33 cellular contexts compared by ENCODE assay signal in the genomic region with DNA sequence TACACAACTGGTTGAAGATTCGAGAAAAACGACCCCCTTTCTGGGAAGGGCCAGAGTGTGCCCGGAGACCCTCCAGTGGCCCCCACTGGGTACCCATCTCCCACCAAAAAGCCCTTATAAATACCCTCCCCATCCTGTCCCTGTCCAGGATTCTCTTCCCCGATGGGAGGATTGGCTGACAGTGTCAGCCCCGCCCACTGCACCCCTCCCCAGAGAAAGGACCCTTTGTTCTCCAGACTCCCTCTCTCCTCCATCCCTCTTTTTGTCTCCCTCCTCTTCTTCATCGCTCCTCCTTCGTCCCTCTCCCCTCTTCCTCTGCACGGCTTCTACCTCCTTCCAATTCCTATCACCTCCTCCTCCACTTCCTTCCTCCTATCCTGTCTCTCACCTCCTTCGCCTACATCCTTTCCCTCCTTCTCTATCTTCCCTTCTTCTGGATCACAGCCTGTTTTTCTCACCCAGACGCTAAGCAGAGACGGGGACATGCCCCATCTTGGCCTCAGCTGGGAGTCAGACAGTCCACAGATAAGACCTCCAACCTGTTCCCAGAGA.
"Had no signal": no experiment of that assay in that cellular context is flagged by ENCODE, and none has a peak within 500 bp of the region (broad histone marks: within the 10 kb centered on the region; RNA-seq: fewer than 3 reads in every experiment).

No MANE protein-coding gene starts in this region.

- FAIRE-seq: RCC 7860 had no signal

- H3K9me3 Mint-ChIP-seq: activated CD4-positive, alpha-beta T cell treated with anti-CD3 and anti-CD28 coated beads, Interleukin-2, amount 10 ng/mL, durations not matched to agents 24 days and 14 days; activated naive CD4-positive, alpha-beta T cell treated with anti-CD3 and anti-CD28 coated beads for 36 hours; activated naive CD8-positive, alpha-beta T cell treated with anti-CD3 and anti-CD28 coated beads for 36 hours; activated T-cell treated with anti-CD3 and anti-CD28 coated beads, Interleukin-2, amount 50 U/mL, for 4 hours; activated T-helper 1 cell treated with anti-CD3 and anti-CD28 coated beads, Interleukin-12 subunit alpha, Interleukin-12 subunit beta, Interleukin-2, Interleukin-4 antibody, amounts not matched to agents 30 ng/mL and 10 ng/mL and 1 ng/mL, durations not matched to agents 14 hours and 24 hours and 36 hours; central memory CD8-positive, alpha-beta T cell had no signal

- H3K27me3 Mint-ChIP-seq: activated CD4-positive, alpha-beta T cell treated with anti-CD3 and anti-CD28 coated beads, Interleukin-2, amount 10 ng/mL, durations not matched to agents 24 days and 14 days; activated naive CD8-positive, alpha-beta T cell treated with anti-CD3 and anti-CD28 coated beads for 36 hours; central memory CD8-positive, alpha-beta T cell had no signal

- H3K27ac ChIP-seq: brain microvascular endothelial cell, RWPE1, VCaP had no signal

- DNase-seq: activated CD4-positive, alpha-beta T cell treated with anti-CD3 and anti-CD28 coated beads for 1 hour; activated CD4-positive, alpha-beta T cell treated with anti-CD3 and anti-CD28 coated beads, Interleukin-2, amount 10 ng/mL, durations not matched to agents 24 days and 14 days; activated CD4-positive, alpha-beta T cell treated with anti-CD3 and anti-CD28 coated beads, Interleukin-2, amount 50 U/mL, for 48 hours; activated CD4-positive, CD25-positive, alpha-beta regulatory T cell; activated CD8-positive, alpha-beta memory T cell treated with anti-CD3 and anti-CD28 coated beads, Interleukin-2, amount 50 U/mL, for 4 hours; activated gamma-delta T cell treated with Interleukin-2 at 50 U/mL for 16 hours; activated naive CD4-positive, alpha-beta T cell treated with anti-CD3 and anti-CD28 coated beads for 36 hours; activated naive CD8-positive, alpha-beta T cell treated with anti-CD3 and anti-CD28 coated beads for 36 hours; activated T-cell treated with anti-CD3 and anti-CD28 coated beads for 4 hours; activated T-cell treated with anti-CD3 and anti-CD28 coated beads, Interleukin-2, amount 50 U/mL, for 4 hours; amniotic stem cell; aorta; brain microvascular endothelial cell; Karpas-422; KBM-7; MG63; NCI-H1048; NCI-H1436 treated with DMSO at 0.1 percent for 48 hours; NCI-H1694 treated with DMSO at 0.1 percent for 48 hours; NCI-H2029; NCI-H345; NCI-H524 treated with DMSO at 0.1 percent for 48 hours; SIG-M5; SW 1271; T-helper 1 cell; T-helper 2 cell; T-helper 9 cell had no signal

- H3K4me1 Mint-ChIP-seq: activated CD4-positive, alpha-beta T cell treated with anti-CD3 and anti-CD28 coated beads, Interleukin-2, amount 10 ng/mL, durations not matched to agents 24 days and 14 days; activated naive CD8-positive, alpha-beta T cell treated with anti-CD3 and anti-CD28 coated beads for 36 hours; central memory CD8-positive, alpha-beta T cell had no signal

- H3K36me3 Mint-ChIP-seq: activated naive CD8-positive, alpha-beta T cell treated with anti-CD3 and anti-CD28 coated beads for 36 hours had no signal

- H3K9me3 ChIP-seq: MG63 had no signal

- H3K36me3 ChIP-seq: brain microvascular endothelial cell, MG63 had no signal

- H3K27me3 ChIP-seq: brain microvascular endothelial cell, MG63 had no signal

- H3K4me3 ChIP-seq: MG63 had no signal

- H3K4me3 Mint-ChIP-seq: activated CD4-positive, alpha-beta T cell treated with anti-CD3 and anti-CD28 coated beads, Interleukin-2, amount 10 ng/mL, durations not matched to agents 24 days and 14 days; activated naive CD4-positive, alpha-beta T cell treated with anti-CD3 and anti-CD28 coated beads for 36 hours; activated naive CD8-positive, alpha-beta T cell treated with anti-CD3 and anti-CD28 coated beads for 36 hours; activated T-cell treated with anti-CD3 and anti-CD28 coated beads, Interleukin-2, amount 50 U/mL, for 4 hours; activated T-helper 1 cell treated with anti-CD3 and anti-CD28 coated beads, Interleukin-12 subunit alpha, Interleukin-12 subunit beta, Interleukin-2, Interleukin-4 antibody, amounts not matched to agents 30 ng/mL and 10 ng/mL and 1 ng/mL, durations not matched to agents 14 hours and 24 hours and 36 hours; central memory CD8-positive, alpha-beta T cell had no signal

- H3K27ac Mint-ChIP-seq: activated CD4-positive, alpha-beta T cell treated with anti-CD3 and anti-CD28 coated beads, Interleukin-2, amount 10 ng/mL, durations not matched to agents 24 days and 14 days; activated naive CD4-positive, alpha-beta T cell treated with anti-CD3 and anti-CD28 coated beads for 36 hours; activated naive CD8-positive, alpha-beta T cell treated with anti-CD3 and anti-CD28 coated beads for 36 hours; activated T-helper 1 cell treated with anti-CD3 and anti-CD28 coated beads, Interleukin-12 subunit alpha, Interleukin-12 subunit beta, Interleukin-2, Interleukin-4 antibody, amounts not matched to agents 30 ng/mL and 10 ng/mL and 1 ng/mL, durations not matched to agents 14 hours and 24 hours and 36 hours had no signal

- ATAC-seq: activated T-cell treated with anti-CD3 and anti-CD28 coated beads, Interleukin-2, amount 50 U/mL, for 4 hours; Right ventricle myocardium inferior had no signal
